In the genomic region with DNA sequence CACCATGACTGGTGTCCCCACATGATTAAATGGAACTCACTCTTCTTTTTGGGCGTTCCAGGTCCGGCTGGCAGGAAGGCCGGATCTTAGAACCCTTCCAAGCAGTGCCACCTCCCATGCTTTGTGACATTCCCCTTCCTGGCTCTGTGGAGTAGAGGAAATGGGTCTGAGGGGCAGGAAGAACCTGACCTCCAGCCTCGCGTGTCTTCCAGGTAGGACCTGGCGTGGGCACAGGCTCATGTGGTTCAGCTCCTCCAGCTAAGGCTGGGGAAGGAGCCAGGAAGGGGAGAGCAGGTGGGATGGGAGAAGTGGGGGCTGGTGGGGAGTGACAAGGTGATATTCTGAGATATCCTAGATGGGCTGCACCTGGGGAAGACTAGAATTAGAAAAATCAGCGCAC, we compare ENCODE assay signal across 25 cellular contexts. TPM values are rescaled to one million over a fixed set of nuclear protein-coding genes. Genes with fewer than 3 reads are reported as not detected.
"Had no signal": no experiment of that assay in that cellular context is flagged by ENCODE, and none has a peak within 500 bp of the region (broad histone marks: within the 10 kb centered on the region; RNA-seq: fewer than 3 reads in every experiment).

No MANE protein-coding gene starts in this region.

- H3K4me2 ChIP-seq: SK-N-SH had no signal

- ATAC-seq: activated CD4-positive, CD25-positive, alpha-beta regulatory T cell treated with anti-CD3 and anti-CD28 coated beads, Interleukin-2, amount 50 U/mL, for 24 hours; activated T-helper 17 cell treated with anti-CD3 and anti-CD28 coated beads, Interleukin-2, amount 50 U/mL, for 72 hours; foreskin keratinocyte; left lung; stimulated activated naive CD8-positive, alpha-beta T cell treated with anti-CD3 and anti-CD28 coated beads, Interleukin-15, amount 100 ng/mL, for 72 hours had no signal

- H3K9me3 ChIP-seq: breast epithelium, left lung, SK-N-SH, suprapubic skin, tibial nerve, vagina had no signal

- H3K36me3 ChIP-seq: breast epithelium, left lung, suprapubic skin, tibial nerve, vagina had no signal

- FAIRE-seq: astrocyte had no signal

- H3K27me3 ChIP-seq: vagina had no signal

- H3K4me3 Mint-ChIP-seq: activated CD4-positive, alpha-beta T cell treated with anti-CD3 and anti-CD28 coated beads, Interleukin-2, amount 10 ng/mL, durations not matched to agents 7 days and 5 days; activated naive CD8-positive, alpha-beta T cell treated with anti-CD3 and anti-CD28 coated beads for 36 hours; activated T-cell treated with anti-CD3 and anti-CD28 coated beads, Interleukin-2, amount 50 U/mL, for 24 hours; activated T-helper 17 cell treated with anti-CD3 and anti-CD28 coated beads, Interleukin-2, amount 50 U/mL, for 72 hours; nephron progenitor cell; stimulated activated naive CD8-positive, alpha-beta T cell treated with anti-CD3 and anti-CD28 coated beads, Interleukin-15, amount 100 ng/mL, for 72 hours had no signal

- H3K4me1 ChIP-seq: foreskin keratinocyte had no signal

- H3K27ac ChIP-seq: breast epithelium, coronary artery, foreskin keratinocyte, left lung, suprapubic skin, vagina had no signal

- H3K36me3 Mint-ChIP-seq: activated naive CD8-positive, alpha-beta T cell treated with anti-CD3 and anti-CD28 coated beads for 36 hours had no signal

- H3K4me3 ChIP-seq: coronary artery, vagina had no signal

- DNase-seq: activated CD4-positive, alpha-beta T cell treated with anti-CD3 and anti-CD28 coated beads, Interleukin-2, amount 10 ng/mL, durations not matched to agents 7 days and 5 days; activated CD8-positive, alpha-beta memory T cell treated with anti-CD3 and anti-CD28 coated beads for 24 hours; activated CD8-positive, alpha-beta memory T cell treated with anti-CD3 and anti-CD28 coated beads, Interleukin-2, amount 50 U/mL, for 4 hours; activated naive CD4-positive, alpha-beta T cell treated with Interleukin-2 at 50 U/mL for 16 hours; activated naive CD8-positive, alpha-beta T cell treated with anti-CD3 and anti-CD28 coated beads for 36 hours; activated T-cell treated with anti-CD3 and anti-CD28 coated beads, Interleukin-2, amount 50 U/mL, for 24 hours; foreskin keratinocyte; immature natural killer cell; left lung; mammary epithelial cell; midbrain; nephron progenitor cell; occipital lobe; SK-N-SH; stimulated activated CD4-positive, alpha-beta T cell treated with anti-CD3 and anti-CD28 coated beads, Interleukin-12 subunit alpha, Interleukin-12 subunit beta, amount 100 ng/mL, for 4 hours; stimulated activated naive CD8-positive, alpha-beta T cell treated with anti-CD3 and anti-CD28 coated beads, Interleukin-15, amount 100 ng/mL, for 72 hours had no signal

- H3K9ac ChIP-seq: SK-N-SH had no signal

- H3K27ac Mint-ChIP-seq: activated CD4-positive, alpha-beta T cell treated with anti-CD3 and anti-CD28 coated beads, Interleukin-2, amount 10 ng/mL, durations not matched to agents 7 days and 5 days; activated naive CD8-positive, alpha-beta T cell treated with anti-CD3 and anti-CD28 coated beads for 36 hours; activated T-cell treated with anti-CD3 and anti-CD28 coated beads, Interleukin-2, amount 50 U/mL, for 24 hours; activated T-helper 17 cell treated with anti-CD3 and anti-CD28 coated beads, Interleukin-2, amount 50 U/mL, for 72 hours; immature natural killer cell; nephron progenitor cell; progenitor cell of endocrine pancreas; stimulated activated naive CD8-positive, alpha-beta T cell treated with anti-CD3 and anti-CD28 coated beads, Interleukin-15, amount 100 ng/mL, for 72 hours had no signal

- H3K9me3 Mint-ChIP-seq: activated CD4-positive, alpha-beta T cell treated with anti-CD3 and anti-CD28 coated beads, Interleukin-2, amount 10 ng/mL, durations not matched to agents 7 days and 5 days; activated naive CD8-positive, alpha-beta T cell treated with anti-CD3 and anti-CD28 coated beads for 36 hours; activated T-cell treated with anti-CD3 and anti-CD28 coated beads, Interleukin-2, amount 50 U/mL, for 24 hours; activated T-helper 17 cell treated with anti-CD3 and anti-CD28 coated beads, Interleukin-2, amount 50 U/mL, for 72 hours; nephron progenitor cell; stimulated activated naive CD8-positive, alpha-beta T cell treated with anti-CD3 and anti-CD28 coated beads, Interleukin-15, amount 100 ng/mL, for 72 hours had no signal

RNA-seq across cellular contexts. Expression of gene TMEM255B, which starts 2.1 kb away (rescaled TPM):
- polyA plus RNA-seq: immature natural killer cell had no signal
